In the genomic region with DNA sequence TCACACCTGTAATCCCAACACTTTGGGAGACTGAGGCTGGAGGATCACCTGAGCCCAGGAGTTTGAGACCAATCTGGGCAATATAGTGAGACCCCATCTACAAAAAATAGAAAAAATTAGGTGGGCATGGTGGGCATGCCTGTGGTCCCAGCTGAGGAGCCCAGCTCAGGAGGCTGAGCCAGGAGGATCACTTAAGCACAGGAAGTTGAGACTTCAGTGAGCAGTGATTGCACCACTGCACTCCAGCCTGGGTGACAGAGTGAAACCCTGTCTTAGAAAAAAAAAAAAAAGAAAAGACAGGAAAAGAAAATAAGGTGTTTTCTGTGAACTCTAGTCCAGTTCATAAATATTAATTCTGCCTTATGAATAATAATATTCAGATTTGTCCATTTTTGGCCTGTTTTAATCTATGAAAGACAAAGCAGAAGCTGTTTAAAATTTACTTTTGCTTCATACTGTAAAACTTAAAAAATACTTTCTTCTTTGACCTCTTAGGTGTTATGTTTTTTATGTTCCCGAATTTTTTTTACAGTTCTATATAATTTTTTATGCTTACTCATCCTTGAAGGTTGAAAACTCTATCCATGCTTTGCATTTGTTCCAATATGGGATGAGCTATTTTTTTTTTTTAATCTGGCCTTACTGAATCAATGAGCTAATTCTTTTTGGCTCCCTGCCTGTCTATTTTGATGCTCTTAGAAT, we compare ENCODE assay signal across 2 cellular contexts.
TF ChIP-seq lines count a peak whose summit lies in the region.

No MANE protein-coding gene starts in this region.

TF ChIP-seq in IMR-90, 13 proteins besides CTCF, POLR2A, EP300 and RAD21:
- TF ChIP-seq CHD1 (IDR thresholded peaks at IDR 0.05; ENCODE audit: low read depth, low read length) = no peak
- no peak for TF ChIP-seq MAZ (IDR thresholded peaks at IDR 0.05; ENCODE audit: borderline replicate concordance, low read depth, low read length)
- TF ChIP-seq, protein P1, sequence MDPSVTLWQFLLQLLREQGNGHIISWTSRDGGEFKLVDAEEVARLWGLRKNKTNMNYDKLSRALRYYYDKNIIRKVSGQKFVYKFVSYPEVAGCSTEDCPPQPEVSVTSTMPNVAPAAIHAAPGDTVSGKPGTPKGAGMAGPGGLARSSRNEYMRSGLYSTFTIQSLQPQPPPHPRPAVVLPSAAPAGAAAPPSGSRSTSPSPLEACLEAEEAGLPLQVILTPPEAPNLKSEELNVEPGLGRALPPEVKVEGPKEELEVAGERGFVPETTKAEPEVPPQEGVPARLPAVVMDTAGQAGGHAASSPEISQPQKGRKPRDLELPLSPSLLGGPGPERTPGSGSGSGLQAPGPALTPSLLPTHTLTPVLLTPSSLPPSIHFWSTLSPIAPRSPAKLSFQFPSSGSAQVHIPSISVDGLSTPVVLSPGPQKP (IDR thresholded peaks at IDR 0.05; ENCODE audit: borderline replicate concordance, low read depth, low read length) = no peak
- TF ChIP-seq NFE2L2 (IDR thresholded peaks at IDR 0.05; ENCODE audit: low read depth, low read length) = no peak
- TF ChIP-seq RCOR1 (IDR thresholded peaks at IDR 0.05; ENCODE audit: insufficient replicate concordance, low read length) = no peak
- no peak for TF ChIP-seq MAFK (IDR thresholded peaks at IDR 0.05; ENCODE audit: low read depth, low read length)
- no peak for TF ChIP-seq CEBPB (IDR thresholded peaks at IDR 0.05; ENCODE audit: low read depth, low read length)
- TF ChIP-seq MXI1 (IDR thresholded peaks at IDR 0.05; ENCODE audit: borderline replicate concordance, low read depth, low read length) = no peak
- TF ChIP-seq RFX5 (IDR thresholded peaks at IDR 0.05; ENCODE audit: low read depth, low read length) = no peak
- no peak for TF ChIP-seq SMC3 (IDR thresholded peaks at IDR 0.05; ENCODE audit: low read depth, low read length)
- no peak for TF ChIP-seq USF2 (IDR thresholded peaks at IDR 0.05; ENCODE audit: low read depth, low read length)
- TF ChIP-seq BHLHE40 (IDR thresholded peaks at IDR 0.05; ENCODE audit: low read depth, low read length) = no peak
- TF ChIP-seq FOS (IDR thresholded peaks at IDR 0.05; ENCODE audit: low read depth, low read length) = no peak

TF ChIP-seq in GM12878, 131 proteins besides CTCF, POLR2A, EP300 and RAD21:
- TF ChIP-seq TCF3 (IDR thresholded peaks at IDR 0.05; ENCODE audit: borderline replicate concordance, insufficient read depth, low read depth, low read length) (no peak), USF1 (IDR thresholded peaks at IDR 0.05; ENCODE audit: borderline replicate concordance, extremely low read length, insufficient read depth, low read depth, low read length) (no peak)
TF ChIP-seq in GM12878: peak in this region for 0.
